In genomic region chr2:18299423-18300212, GRCh38 we compare ENCODE assay signal across 9 cellular contexts.
DNase-seq lines count a peak whose midpoint lies in the region; ATAC-seq and TF ChIP-seq lines count a peak whose summit lies in the region.
"Had no signal": no experiment of that assay in that cellular context is flagged by ENCODE, and none has a peak within 500 bp of the region (broad histone marks: within the 10 kb centered on the region; RNA-seq: fewer than 3 reads in every experiment).

No MANE protein-coding gene starts in this region.

- intact Hi-C loops in Right ventricle myocardium inferior (cut with DNase I): no loop called here
- intact Hi-C loops in left ventricle myocardium inferior (cut with micrococcal nuclease): no loop called here
- intact Hi-C loops in upper lobe of right lung (cut with DNase I): no loop called here
- intact Hi-C loops in posterior cingulate gyrus (cut with DNase I): no loop called here

- DNase-seq in Right ventricle myocardium inferior (ENCODE audit: missing footprints): no peak
- DNase-seq in left ventricle myocardium inferior: no peak
- DNase-seq in amniotic epithelial cell (ENCODE audit: low read depth): peak; percentile 99
- DNase-seq in iris pigment epithelial cell (ENCODE audit: low read depth): peak; percentile 98
- no peak for DNase-seq in upper lobe of right lung
- no peak for DNase-seq in posterior cingulate gyrus

- H3K36me3 ChIP-seq in left ventricle myocardium inferior (no peaks in the 10 kb centered on the region), upper lobe of right lung (no peaks in the 10 kb centered on the region)

- ATAC-seq in Right ventricle myocardium inferior (peak; percentile 34), upper lobe of right lung (peak; percentile 85), HG02840 (IDR thresholded peaks at IDR 0.05; ENCODE audit: low FRiP score, unreplicated experiment) (no peak), GM21390 (IDR thresholded peaks at IDR 0.05; ENCODE audit: unreplicated experiment) (no peak)

- no peaks in the 10 kb centered on the region for H3K4me1 ChIP-seq in left ventricle myocardium inferior
- H3K4me1 ChIP-seq in upper lobe of right lung: peaks cover 16% of the 10 kb centered on the region

- H3K9me3 ChIP-seq in left ventricle myocardium inferior (replicated peaks): no peaks in the 10 kb centered on the region
- no peaks in the 10 kb centered on the region for H3K9me3 ChIP-seq in upper lobe of right lung

- H3K27me3 ChIP-seq in left ventricle myocardium inferior (ENCODE audit: low read depth): no peaks in the 10 kb centered on the region
- H3K27me3 ChIP-seq in upper lobe of right lung: no peaks in the 10 kb centered on the region

- H3K27ac ChIP-seq in left ventricle myocardium inferior (replicated peaks): no peak overlapping the region
- H3K27ac ChIP-seq in upper lobe of right lung: peak overlapping the region; percentile 24
- H3K27ac ChIP-seq: C4-2B had no signal

- H3K4me3 ChIP-seq in left ventricle myocardium inferior: no peak overlapping the region
- no peak overlapping the region for H3K4me3 ChIP-seq in upper lobe of right lung

- TF ChIP-seq CTCF in left ventricle myocardium inferior (IDR thresholded peaks at IDR 0.05; ENCODE audit: borderline replicate concordance) (no peak), upper lobe of right lung (IDR thresholded peaks at IDR 0.05) (no peak)

Comparison
In these comparisons a context has a peak if more than half of its experiments do, and no peak if none do; other contexts are left out.
1. ATAC-seq: peak in Right ventricle myocardium inferior (single experiment) and upper lobe of right lung (single experiment); none in HG02840 (single experiment) and GM21390 (single experiment).
2. DNase-seq: peak in amniotic epithelial cell (single experiment) and iris pigment epithelial cell (single experiment); none in Right ventricle myocardium inferior (single experiment), left ventricle myocardium inferior (single experiment), upper lobe of right lung (single experiment) and posterior cingulate gyrus (0 of 10).